In the genomic region with DNA sequence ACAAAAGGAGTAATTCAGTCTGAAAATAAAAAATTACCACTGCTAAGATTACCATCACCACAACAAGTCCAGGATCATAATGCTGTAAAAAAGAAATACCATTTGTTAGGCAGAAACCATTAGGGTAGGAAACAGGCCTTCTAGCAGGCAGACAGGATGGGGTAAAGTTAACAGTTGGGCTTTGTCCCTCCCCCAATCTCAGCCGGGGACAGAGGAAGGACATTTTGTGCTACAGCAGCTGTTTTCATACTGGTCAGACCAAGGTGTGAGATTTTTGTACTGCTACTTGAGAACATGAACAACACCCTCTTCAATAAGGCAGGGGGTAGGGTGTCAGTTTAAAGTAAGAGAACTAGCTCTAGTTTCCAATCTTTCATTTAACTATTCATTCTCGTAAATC, we compare ENCODE assay signal across 10 cellular contexts. TPM values are rescaled to one million over a fixed set of nuclear protein-coding genes. Genes with fewer than 3 reads are reported as not detected.
A peak's percentile ranks its signal among the peaks of the same experiment; 100 is the strongest.
DNase-seq lines count a peak whose midpoint lies in the region; ATAC-seq and TF ChIP-seq lines count a peak whose summit lies in the region.
"Had no signal": no experiment of that assay in that cellular context is flagged by ENCODE, and none has a peak within 500 bp of the region (broad histone marks: within the 10 kb centered on the region; RNA-seq: fewer than 3 reads in every experiment).

No MANE protein-coding gene starts in this region.

- H3K4me3 ChIP-seq in Loucy (ENCODE audit: low read length, poor library complexity, severe bottlenecking) (peak overlapping the region; percentile 12), neural progenitor cell (no peak overlapping the region), PC-9 (no peak overlapping the region)

- no peaks in the 10 kb centered on the region for H3K9me3 Mint-ChIP-seq in glutamatergic neuron (ENCODE audit: unreplicated experiment)
- H3K9me3 Mint-ChIP-seq in neural progenitor cell: no peaks in the 10 kb centered on the region

- H3K27ac Mint-ChIP-seq in glutamatergic neuron (ENCODE audit: unreplicated experiment): peak overlapping the region; percentile 57
- H3K27ac Mint-ChIP-seq in neural progenitor cell: no peak overlapping the region

- H3K27me3 ChIP-seq in Loucy (ENCODE audit: insufficient read depth, low read length, poor library complexity, severe bottlenecking) (no peaks in the 10 kb centered on the region), neural progenitor cell (no peaks in the 10 kb centered on the region), PC-9 (ENCODE audit: insufficient read depth, low read depth) (no peaks in the 10 kb centered on the region)

- TF ChIP-seq CTCF in GM10266 (IDR thresholded peaks at IDR 0.05; ENCODE audit: control insufficient read depth, insufficient read depth, low read depth, missing control alignments): no peak
- no peak for TF ChIP-seq CTCF in Loucy (conservative IDR thresholded peaks at IDR 0.05; ENCODE audit: low read length)
- TF ChIP-seq CTCF in glutamatergic neuron (IDR thresholded peaks at IDR 0.05; ENCODE audit: partially characterized antibody, unreplicated experiment): no peak
- no peak for TF ChIP-seq CTCF in neural progenitor cell (IDR thresholded peaks at IDR 0.05)
- no peak for TF ChIP-seq CTCF in PC-9 (conservative IDR thresholded peaks at IDR 0.05)

- no peaks in the 10 kb centered on the region for H3K36me3 Mint-ChIP-seq in glutamatergic neuron (ENCODE audit: unreplicated experiment)
- peaks cover 10% of the 10 kb centered on the region for H3K36me3 Mint-ChIP-seq in neural progenitor cell

- peaks cover 12% of the 10 kb centered on the region for H3K4me1 Mint-ChIP-seq in glutamatergic neuron (ENCODE audit: low read depth, unreplicated experiment)
- peaks cover 11% of the 10 kb centered on the region for H3K4me1 Mint-ChIP-seq in neural progenitor cell

- CTCF ChIA-PET in PC-9 (lab: Charles Lee): no interaction called here

- H3K4me2 ChIP-seq in Loucy (ENCODE audit: low read depth, low read length, poor library complexity, severe bottlenecking) (peak overlapping the region; percentile 57), neural progenitor cell (peak overlapping the region; percentile 19), PC-9 (no peak overlapping the region)

- POLR2A ChIA-PET in PC-9 (lab: Charles Lee; ENCODE audit: unreplicated experiment): no interaction called here

- H3K4me3 Mint-ChIP-seq in glutamatergic neuron (ENCODE audit: unreplicated experiment) (peak overlapping the region; percentile 2), neural progenitor cell (no peak overlapping the region)

- ATAC-seq in GM19328 (IDR thresholded peaks at IDR 0.05; ENCODE audit: unreplicated experiment): no peak

- H3K79me2 ChIP-seq in Loucy (ENCODE audit: insufficient read depth, low read length) (peaks cover 39% of the 10 kb centered on the region), neural progenitor cell (ENCODE audit: low read depth) (peaks cover 75% of the 10 kb centered on the region), PC-9 (ENCODE audit: low read depth) (peaks cover 26% of the 10 kb centered on the region)

- H3K27me3 Mint-ChIP-seq in glutamatergic neuron (ENCODE audit: unreplicated experiment) (no peaks in the 10 kb centered on the region), neural progenitor cell (ENCODE audit: insufficient read depth, low read depth) (no peaks in the 10 kb centered on the region)

- H2AFZ ChIP-seq in Loucy (ENCODE audit: low read length) (no peak overlapping the region), neural progenitor cell (replicated peaks) (no peak overlapping the region), PC-9 (no peak overlapping the region)

- intact Hi-C loops in PC-9 (cut with micrococcal nuclease; ENCODE audit: unreplicated experiment): no loop called here

- H4K20me1 ChIP-seq in Loucy (ENCODE audit: insufficient read depth, low read length, poor library complexity, severe bottlenecking) (peaks cover 5% of the 10 kb centered on the region), neural progenitor cell (ENCODE audit: low read depth) (peaks cover 64% of the 10 kb centered on the region), PC-9 (ENCODE audit: insufficient read depth) (no peaks in the 10 kb centered on the region)

- H3K36me3 ChIP-seq in Loucy (ENCODE audit: insufficient read depth, low read length): peaks cover 25% of the 10 kb centered on the region; the same call in 1 of the 2 replicates
- H3K36me3 ChIP-seq in neural progenitor cell: peaks cover 14% of the 10 kb centered on the region
- peaks cover 13% of the 10 kb centered on the region; the same call in 1 of the 2 replicates for H3K36me3 ChIP-seq in PC-9 (ENCODE audit: low read depth)

- H3K9me2 ChIP-seq in Loucy (replicated peaks; ENCODE audit: low read depth, low read length) (no peaks in the 10 kb centered on the region), PC-9 (ENCODE audit: insufficient read depth) (no peaks in the 10 kb centered on the region)

- H3F3A ChIP-seq in Loucy (ENCODE audit: low read depth) (no peaks in the 10 kb centered on the region), neural progenitor cell (ENCODE audit: low read depth) (peaks cover 12% of the 10 kb centered on the region), PC-9 (ENCODE audit: insufficient read depth, low read depth) (no peaks in the 10 kb centered on the region; the same call in none of the 2 replicates)

- H3K9me3 ChIP-seq in Loucy (ENCODE audit: insufficient read depth, low read depth, low read length) (no peaks in the 10 kb centered on the region), neural progenitor cell (ENCODE audit: low read depth) (no peaks in the 10 kb centered on the region), PC-9 (ENCODE audit: insufficient read depth, low read depth) (no peaks in the 10 kb centered on the region)

- H3K9ac ChIP-seq in Loucy (ENCODE audit: low read depth, low read length, poor library complexity, severe bottlenecking) (peak overlapping the region; percentile 21), neural progenitor cell (peak overlapping the region; percentile 40)

- BruUV-seq in PC-9 (replicated peaks; lab: Mats Ljungman, UMichigan): no TSS peak

- H3K27ac ChIP-seq in neural progenitor cell (peak overlapping the region; percentile 65), PC-9 (no peak overlapping the region)

- peaks cover 20% of the 10 kb centered on the region for H3K4me1 ChIP-seq in Loucy (ENCODE audit: insufficient read depth, low read length, poor library complexity, severe bottlenecking)
- peaks cover 19% of the 10 kb centered on the region for H3K4me1 ChIP-seq in neural progenitor cell
- H3K4me1 ChIP-seq in PC-9 (replicated peaks; ENCODE audit: insufficient read depth): no peaks in the 10 kb centered on the region

- peak; percentile 12 for DNase-seq in GM10266 (ENCODE audit: extremely low spot score)
- no peak for DNase-seq in glutamatergic neuron
- peak; percentile 6 for DNase-seq in neural progenitor cell (ENCODE audit: low spot score)
- DNase-seq in PC-9: no peak
- no peak for DNase-seq in stimulated activated naive CD4-positive, alpha-beta T cell (lab: John Stamatoyannopoulos, UW)
- DNase-seq in NCI-H2196 (lab: John Stamatoyannopoulos, UW; ENCODE audit: unreplicated experiment): no peak
- DNase-seq: SHP77; stimulated activated CD4-positive, alpha-beta T cell treated with anti-CD3 and anti-CD28 coated beads, Interleukin-2, amount 100 ng/mL, for 48 hours had no signal

RNA-seq across cellular contexts. Expression of a gene that starts 49.2 kb away (rescaled TPM):
- total RNA-seq in glutamatergic neuron (ENCODE audit: unreplicated experiment) (7.1 TPM), neural progenitor cell (ENCODE audit: low replicate concordance) (4.7 and 8.0 TPM in 2 replicates), PC-9 (2021) (5.7 TPM in 2 replicates)

Comparison
In these comparisons a context has a peak if more than half of its experiments do, and no peak if none do; other contexts are left out.
1. DNase-seq: peak in GM10266 (single experiment) and neural progenitor cell (single experiment); none in glutamatergic neuron (single experiment), PC-9 (0 of 2), stimulated activated naive CD4-positive, alpha-beta T cell (0 of 6) and NCI-H2196 (single experiment).